Comparison of ENCODE assay signal across 13 cellular contexts in the genomic region with DNA sequence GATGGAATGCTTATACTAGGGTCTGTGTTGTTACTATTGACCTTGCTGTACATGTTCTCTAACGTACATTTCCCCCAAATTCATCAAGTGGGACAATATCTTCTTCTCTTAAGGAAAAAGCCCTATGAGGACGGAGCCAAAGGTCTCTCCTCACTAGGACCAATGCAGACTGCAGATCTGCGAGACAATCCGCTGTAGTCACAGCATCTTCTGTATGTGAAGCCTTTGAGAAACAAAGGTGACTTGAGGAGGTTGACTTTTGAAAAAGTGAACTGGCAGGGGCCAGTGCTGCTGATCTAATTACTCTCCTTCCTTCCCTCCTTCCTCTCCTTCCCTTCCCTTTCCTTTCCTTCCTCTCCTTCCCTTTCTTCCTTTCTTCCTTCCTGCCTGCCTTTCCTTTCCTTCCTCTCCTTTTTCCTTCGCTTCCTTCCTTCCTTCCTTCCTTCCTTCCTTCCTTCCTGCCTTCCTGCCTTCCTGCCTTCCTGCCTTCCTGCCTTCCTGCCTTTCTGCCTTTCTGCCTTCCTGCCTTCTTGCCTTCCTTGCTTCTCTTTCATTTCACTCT.
DNase-seq lines count a peak whose midpoint lies in the region; ATAC-seq, FAIRE-seq and TF ChIP-seq lines count a peak whose summit lies in the region.
"Had no signal": no experiment of that assay in that cellular context is flagged by ENCODE, and none has a peak within 500 bp of the region (broad histone marks: within the 10 kb centered on the region; RNA-seq: fewer than 3 reads in every experiment).

No MANE protein-coding gene starts in this region.

- CTCF ChIA-PET in WTC11 (lab: Charles Lee) = no interaction called here
- CTCF ChIA-PET in activated CD4-positive, alpha-beta T cell treated with anti-CD3 and anti-CD28 coated beads for 36 hours (lab: Charles Lee) = no interaction called here

- intact Hi-C loops in activated CD4-positive, alpha-beta T cell treated with anti-CD3 and anti-CD28 coated beads for 36 hours (cut with DNase I, micrococcal nuclease) = no loop called here

- peaks cover 33% of the 10 kb centered on the region for H3K4me1 ChIP-seq in HUES48 (ENCODE audit: control insufficient read depth, insufficient read depth, low read length)
- peaks cover 25% of the 10 kb centered on the region for H3K4me1 ChIP-seq in iPS-18a (ENCODE audit: control insufficient read depth, low read depth, low read length)

- peak overlapping the region; percentile 97 for H3K27ac ChIP-seq in HUES48 (ENCODE audit: low read depth, low read length)
- H3K27ac ChIP-seq in iPS-18a (ENCODE audit: low read length) = no peak overlapping the region

- H3K9me3 Mint-ChIP-seq in WTC11 (no peaks in the 10 kb centered on the region), HFFc6 (no peaks in the 10 kb centered on the region)
- no peaks in the 10 kb centered on the region for H3K9me3 Mint-ChIP-seq in activated CD4-positive, alpha-beta T cell treated with anti-CD3 and anti-CD28 coated beads for 36 hours (ENCODE audit: low read depth)
- H3K9me3 Mint-ChIP-seq: IgD-negative memory B cell had no signal

- H3K9ac ChIP-seq in HUES48 (ENCODE audit: low read depth, low read length) (0 out of 2 replicates have a peak overlapping the region, but pooled peaks have one; percentile 2), iPS-18a (ENCODE audit: low read length) (no peak overlapping the region)

- ATAC-seq in WTC11 = peak; percentile 68
- no peak for ATAC-seq in activated CD4-positive, alpha-beta T cell treated with anti-CD3 and anti-CD28 coated beads for 36 hours

- H3K4me3 ChIP-seq in HUES48 (ENCODE audit: low read depth, low read length) = no peak overlapping the region
- peak overlapping the region; percentile 28 for H3K4me3 ChIP-seq in iPS-18a (ENCODE audit: low read length)

- TF ChIP-seq CTCF in WTC11 (IDR thresholded peaks at IDR 0.05) (no peak), HFFc6 (IDR thresholded peaks at IDR 0.05) (no peak)

- no peaks in the 10 kb centered on the region for H3K36me3 ChIP-seq in HUES48 (ENCODE audit: control insufficient read depth, insufficient read depth, low read length)
- no peaks in the 10 kb centered on the region for H3K36me3 ChIP-seq in iPS-18a (ENCODE audit: control insufficient read depth, low read depth, low read length)

- H3K27ac Mint-ChIP-seq in WTC11 (peak overlapping the region; percentile 64), HFFc6 (no peak overlapping the region)
- no peak overlapping the region for H3K27ac Mint-ChIP-seq in activated CD4-positive, alpha-beta T cell treated with anti-CD3 and anti-CD28 coated beads for 36 hours
- H3K27ac Mint-ChIP-seq: IgD-negative memory B cell had no signal

- FAIRE-seq in RCC 7860 (lab: Jason Lieb, UNC) = no peak
- FAIRE-seq: GM12892 had no signal

- DNase-seq in WTC11 (ENCODE audit: low spot score) = no peak
- no peak for DNase-seq in NCI-H524 treated with DMSO at 0.1 percent for 48 hours (lab: John Stamatoyannopoulos, UW)
- no peak for DNase-seq in RCC 7860 (ENCODE audit: low spot score)
- no peak for DNase-seq in HFFc6
- no peak for DNase-seq in activated CD4-positive, alpha-beta T cell treated with anti-CD3 and anti-CD28 coated beads for 36 hours
- DNase-seq: AML-193; NCI-H446; NK-92 treated with Interleukin-12 subunit alpha and Interleukin-12 subunit beta, amount 100 ng/mL, for 24 hours had no signal

- H3K9me3 ChIP-seq in HUES48 (ENCODE audit: control insufficient read depth, insufficient read depth, low read length) (no peaks in the 10 kb centered on the region), iPS-18a (ENCODE audit: control insufficient read depth, low read depth, low read length) (no peaks in the 10 kb centered on the region)

- H3K4me3 Mint-ChIP-seq in WTC11 (no peak overlapping the region; the same call in 1 of the 2 replicates), HFFc6 (no peak overlapping the region)
- no peak overlapping the region for H3K4me3 Mint-ChIP-seq in activated CD4-positive, alpha-beta T cell treated with anti-CD3 and anti-CD28 coated beads for 36 hours
- H3K4me3 Mint-ChIP-seq: CD14-positive monocyte, IgD-negative memory B cell had no signal

- POLR2A ChIA-PET in WTC11 (lab: Charles Lee) = no interaction called here
- POLR2A ChIA-PET in activated CD4-positive, alpha-beta T cell treated with anti-CD3 and anti-CD28 coated beads for 36 hours (lab: Charles Lee) = no interaction called here

- no peaks in the 10 kb centered on the region for H3K36me3 Mint-ChIP-seq in WTC11
- H3K36me3 Mint-ChIP-seq in HFFc6 (ENCODE audit: low read depth) = peaks cover 11% of the 10 kb centered on the region; the same call in 1 of the 2 replicates
- no peaks in the 10 kb centered on the region for H3K36me3 Mint-ChIP-seq in activated CD4-positive, alpha-beta T cell treated with anti-CD3 and anti-CD28 coated beads for 36 hours (ENCODE audit: low read depth)
- H3K36me3 Mint-ChIP-seq: CD14-positive monocyte, IgD-negative memory B cell had no signal

- 0 out of 2 replicates have a peak, but pooled peaks cover 3% of the 10 kb centered on the region for H3K27me3 ChIP-seq in HUES48 (ENCODE audit: control insufficient read depth, insufficient read depth, low read length)
- H3K27me3 ChIP-seq in iPS-18a (ENCODE audit: control insufficient read depth, insufficient read depth, low read length) = no peaks in the 10 kb centered on the region

- peaks cover 58% of the 10 kb centered on the region for H3K27me3 Mint-ChIP-seq in WTC11 (ENCODE audit: low read depth)
- no peaks in the 10 kb centered on the region for H3K27me3 Mint-ChIP-seq in HFFc6 (ENCODE audit: insufficient read depth)
- H3K27me3 Mint-ChIP-seq in activated CD4-positive, alpha-beta T cell treated with anti-CD3 and anti-CD28 coated beads for 36 hours = no peaks in the 10 kb centered on the region
- H3K27me3 Mint-ChIP-seq: IgD-negative memory B cell had no signal

- peaks cover 48% of the 10 kb centered on the region for H3K4me1 Mint-ChIP-seq in WTC11
- peaks cover 53% of the 10 kb centered on the region for H3K4me1 Mint-ChIP-seq in HFFc6 (ENCODE audit: low read depth)
- no peaks in the 10 kb centered on the region for H3K4me1 Mint-ChIP-seq in activated CD4-positive, alpha-beta T cell treated with anti-CD3 and anti-CD28 coated beads for 36 hours
- H3K4me1 Mint-ChIP-seq: CD14-positive monocyte, IgD-negative memory B cell had no signal

TF ChIP-seq in WTC11, 78 proteins besides CTCF, POLR2A, EP300 and RAD21:
- TF ChIP-seq ETV6 (CRISPR knock-in tag; IDR thresholded peaks at IDR 0.05) = peak; percentile 68; the same call in 1 of the 2 replicates
- TF ChIP-seq, protein P1, sequence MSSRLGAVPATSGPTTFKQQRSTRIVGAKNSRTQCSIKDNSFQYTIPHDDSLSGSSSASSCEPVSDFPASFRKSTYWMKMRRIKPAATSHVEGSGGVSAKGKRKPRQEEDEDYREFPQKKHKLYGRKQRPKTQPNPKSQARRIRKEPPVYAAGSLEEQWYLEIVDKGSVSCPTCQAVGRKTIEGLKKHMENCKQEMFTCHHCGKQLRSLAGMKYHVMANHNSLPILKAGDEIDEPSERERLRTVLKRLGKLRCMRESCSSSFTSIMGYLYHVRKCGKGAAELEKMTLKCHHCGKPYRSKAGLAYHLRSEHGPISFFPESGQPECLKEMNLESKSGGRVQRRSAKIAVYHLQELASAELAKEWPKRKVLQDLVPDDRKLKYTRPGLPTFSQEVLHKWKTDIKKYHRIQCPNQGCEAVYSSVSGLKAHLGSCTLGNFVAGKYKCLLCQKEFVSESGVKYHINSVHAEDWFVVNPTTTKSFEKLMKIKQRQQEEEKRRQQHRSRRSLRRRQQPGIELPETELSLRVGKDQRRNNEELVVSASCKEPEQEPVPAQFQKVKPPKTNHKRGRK (CRISPR knock-in tag; IDR thresholded peaks at IDR 0.05; ENCODE audit: borderline replicate concordance) = peak; percentile 88; the same call in 1 of the 2 replicates
- no peak for TF ChIP-seq NFATC4 (CRISPR knock-in tag; IDR thresholded peaks at IDR 0.05)
